ENCODE assay signal across 14 cellular contexts in genomic region chr11:125952973-125953372, GRCh38. TPM values are rescaled to one million over a fixed set of nuclear protein-coding genes. Genes with fewer than 3 reads are reported as not detected.
DNase-seq lines count a peak whose midpoint lies in the region; ATAC-seq and TF ChIP-seq lines count a peak whose summit lies in the region.
"Had no signal": no experiment of that assay in that cellular context is flagged by ENCODE, and none has a peak within 500 bp of the region (broad histone marks: within the 10 kb centered on the region; RNA-seq: fewer than 3 reads in every experiment).

No MANE protein-coding gene starts in this region.

- DNase-seq in NCI-H2081 (lab: John Stamatoyannopoulos, UW) (peak; percentile 20 to 70), NCI-H2081 treated with DMSO at 0.1 percent for 48 hours (lab: John Stamatoyannopoulos, UW) (no peak), coronary artery (ENCODE audit: low spot score) (peak; percentile 74), mucosa of descending colon (peak in 2 of 3 donors; percentile 37 to 55), upper lobe of right lung (peak; percentile 76)
- DNase-seq: activated CD8-positive, alpha-beta T cell treated with anti-CD3 and anti-CD28 coated beads, Interleukin-2, amount 10 ng/mL, durations not matched to agents 7 days and 5 days; DND-41 had no signal

- TF ChIP-seq CTCF in coronary artery (IDR thresholded peaks at IDR 0.05), result no peak
- TF ChIP-seq CTCF in mucosa of descending colon (IDR thresholded peaks at IDR 0.05), result no peak
- no peak for TF ChIP-seq CTCF in upper lobe of right lung (IDR thresholded peaks at IDR 0.05)

- peak overlapping the region in 1 of 2 donors; percentile 54 for H3K27ac ChIP-seq in coronary artery
- H3K27ac ChIP-seq in upper lobe of right lung, result no peak overlapping the region

- no peak overlapping the region for H3K4me3 ChIP-seq in coronary artery
- no peak overlapping the region for H3K4me3 ChIP-seq in mucosa of descending colon
- H3K4me3 ChIP-seq in upper lobe of right lung, result no peak overlapping the region

- intact Hi-C loops in mucosa of descending colon (cut with DNase I, micrococcal nuclease) (no loop called here), upper lobe of right lung (cut with DNase I) (no loop called here)

- H3K27me3 ChIP-seq in upper lobe of right lung, result no peaks in the 10 kb centered on the region

- peak; percentile 75 for ATAC-seq in mucosa of descending colon
- ATAC-seq in upper lobe of right lung, result peak; percentile 72
- ATAC-seq in HG02970 (IDR thresholded peaks at IDR 0.05; ENCODE audit: low FRiP score, unreplicated experiment), result no peak
- ATAC-seq in GM18909 (IDR thresholded peaks at IDR 0.05; ENCODE audit: poor library complexity, unreplicated experiment), result no peak
- ATAC-seq in GM21619 (IDR thresholded peaks at IDR 0.05; ENCODE audit: unreplicated experiment), result no peak
- ATAC-seq: activated CD8-positive, alpha-beta T cell treated with anti-CD3 and anti-CD28 coated beads, Interleukin-2, amount 10 ng/mL, durations not matched to agents 7 days and 5 days; activated naive CD4-positive, alpha-beta T cell treated with anti-CD3 and anti-CD28 coated beads, Interleukin-2, amount 50 U/mL, for 72 hours had no signal

- H3K36me3 ChIP-seq in mucosa of descending colon (ENCODE audit: low read depth), result no peaks in the 10 kb centered on the region
- H3K36me3 ChIP-seq in upper lobe of right lung, result no peaks in the 10 kb centered on the region

- H3K4me1 ChIP-seq in mucosa of descending colon (ENCODE audit: low read depth) (no peaks in the 10 kb centered on the region), upper lobe of right lung (peaks cover 9% of the 10 kb centered on the region)

- no peaks in the 10 kb centered on the region for H3K9me3 ChIP-seq in mucosa of descending colon
- H3K9me3 ChIP-seq in upper lobe of right lung, result no peaks in the 10 kb centered on the region

RNA-seq across cellular contexts. Expression of gene VSIG10L2, which starts 7.1 kb away (rescaled TPM):
- total RNA-seq in mucosa of descending colon (under 1 TPM in 1 of 3 donors, not detected in 2; 0.09 TPM), upper lobe of right lung (not detected)
- total RNA-seq: activated CD8-positive, alpha-beta T cell treated with anti-CD3 and anti-CD28 coated beads, Interleukin-2, amount 10 ng/mL, durations not matched to agents 7 days and 5 days; activated naive CD4-positive, alpha-beta T cell treated with anti-CD3 and anti-CD28 coated beads, Interleukin-2, amount 50 U/mL, for 72 hours; glomerular endothelial cell; liver; renal cortical epithelial cell had no signal

RNA-seq across cellular contexts. Expression of gene DDX25, which starts 48.7 kb away (rescaled TPM):
- total RNA-seq in mucosa of descending colon (under 1 TPM in 2 of 3 donors, not detected in 1; 0.05 to 0.54 TPM), upper lobe of right lung (0.46 TPM)
- total RNA-seq: activated CD8-positive, alpha-beta T cell treated with anti-CD3 and anti-CD28 coated beads, Interleukin-2, amount 10 ng/mL, durations not matched to agents 7 days and 5 days; glomerular endothelial cell had no signal

RNA-seq across cellular contexts. Expression of gene PUS3, which starts 50.0 kb away (rescaled TPM):
- total RNA-seq in mucosa of descending colon, result 10 to 100 TPM in 1 of 3 donors, 1 to 10 TPM in 2; 5.4 to 13.0 (median 7.6) TPM
- total RNA-seq in upper lobe of right lung, result 11.1 TPM

Comparison
In these comparisons a context has a peak if more than half of its experiments do, and no peak if none do; other contexts are left out.
1. ATAC-seq: peak in mucosa of descending colon (single experiment) and upper lobe of right lung (single experiment); none in HG02970 (single experiment), GM18909 (single experiment) and GM21619 (single experiment).